Comparison of ENCODE assay signal across 20 cellular contexts in the genomic region with DNA sequence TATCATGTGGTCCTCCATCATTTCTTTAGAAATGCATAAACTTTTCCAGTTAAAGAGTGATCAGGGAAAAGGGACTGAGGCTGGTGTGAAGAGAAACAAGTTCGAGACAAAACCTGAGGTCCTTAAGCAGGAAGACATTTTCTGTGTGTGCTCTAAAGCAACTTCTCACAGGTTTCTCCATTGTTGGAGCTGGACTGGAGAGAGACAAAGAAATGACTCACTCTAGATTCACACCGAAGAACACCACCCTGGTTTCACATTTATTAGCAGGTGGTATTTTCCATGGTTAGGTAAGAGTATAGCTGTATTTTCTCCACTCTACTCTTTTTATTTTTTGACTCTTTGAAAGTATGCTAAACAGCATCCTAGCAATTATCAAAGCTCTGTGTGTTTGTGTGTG.
A peak's percentile ranks its signal among the peaks of the same experiment; 100 is the strongest.
DNase-seq lines count a peak whose midpoint lies in the region; ATAC-seq and TF ChIP-seq lines count a peak whose summit lies in the region.
"Had no signal": no experiment of that assay in that cellular context is flagged by ENCODE, and none has a peak within 500 bp of the region (broad histone marks: within the 10 kb centered on the region; RNA-seq: fewer than 3 reads in every experiment).

No MANE protein-coding gene starts in this region.

- intact Hi-C loops in HCT116 (cut with micrococcal nuclease): no loop called here

- H3K36me3 ChIP-seq in HCT116 (ENCODE audit: control insufficient read depth in 1 of 2, insufficient read depth in 2 of 2, low read length in 2 of 2): no peaks in the 10 kb centered on the region
- H3K36me3 ChIP-seq: gastrocnemius medialis, HAP-1, right lobe of liver had no signal

- H3K4me1 ChIP-seq in HCT116 (ENCODE audit: control insufficient read depth in 1 of 2, insufficient read depth in 2 of 2, low read length in 2 of 2): peaks cover 21 to 31% of the 10 kb centered on the region in 2 experiments
- H3K4me1 ChIP-seq: gastrocnemius medialis, HAP-1 had no signal

- no peaks in the 10 kb centered on the region for H3K9me2 ChIP-seq in HCT116 (ENCODE audit: insufficient read depth)

- no peaks in the 10 kb centered on the region for H3K27me3 ChIP-seq in HCT116 (ENCODE audit: insufficient read depth, low read length)
- H3K27me3 ChIP-seq: gastrocnemius medialis, right lobe of liver had no signal

- BruUV-seq in HCT116 (replicated peaks; lab: Mats Ljungman, UMichigan): no TSS peak

- POLR2A ChIA-PET in HCT116 (lab: Charles Lee) (interaction anchor here (0.6 kb wide), 1 partner anchor 504 kb away, joined by 7 read pairs; no protein-coding TSS in a partner anchor), RWPE1 (lab: Yijun Ruan, JAX; ENCODE audit: low non-redundant PET) (no interaction called here)

- no peak for ATAC-seq in HCT116
- no peak for ATAC-seq in activated CD4-positive, CD25-positive, alpha-beta regulatory T cell treated with anti-CD3 and anti-CD28 coated beads, Interleukin-2, amount 50 U/mL, for 24 hours
- no peak for ATAC-seq in GM19395 (IDR thresholded peaks at IDR 0.05; ENCODE audit: unreplicated experiment)
- ATAC-seq: gastrocnemius medialis; left cardiac atrium; right lobe of liver; stimulated activated naive CD8-positive, alpha-beta T cell treated with anti-CD3 and anti-CD28 coated beads, Interleukin-15, amount 100 ng/mL, for 72 hours had no signal

- H3K4me3 ChIP-seq in HCT116 (replicated peaks in 1 of 2; ENCODE audit: low read depth in 1 of 2, low read length in 2 of 2): no peak overlapping the region
- H3K4me3 ChIP-seq: gastrocnemius medialis, HAP-1, right lobe of liver had no signal

- DNase-seq in EL (peak; percentile 15), HCT116 (ENCODE audit: low read depth, low spot score) (no peak), RWPE1 (ENCODE audit: low spot score) (peak; percentile 41), iris pigment epithelial cell (ENCODE audit: low read depth) (peak; percentile 63), cortex of kidney (lab: John Stamatoyannopoulos, UW) (no peak)
- DNase-seq in stimulated activated CD4-positive, alpha-beta T cell treated with anti-CD3 and anti-CD28 coated beads, Interleukin-4, amount 100 ng/mL, for 4 hours: no peak
- DNase-seq: activated CD4-positive, alpha-beta memory T cell treated with anti-CD3 and anti-CD28 coated beads for 36 hours; AML-193; anterior cingulate cortex; DND-41; effector CD4-positive, alpha-beta T cell; gastrocnemius medialis; left cardiac atrium; NCI-H1092; NCI-H446; right lobe of liver; stimulated activated naive CD8-positive, alpha-beta T cell treated with anti-CD3 and anti-CD28 coated beads, Interleukin-15, amount 100 ng/mL, for 72 hours had no signal

- H3K9me3 ChIP-seq in HCT116 (ENCODE audit: control insufficient read depth in 1 of 2, insufficient read depth in 1 of 2, low read depth in 1 of 2, low read length in 2 of 2): no peaks in the 10 kb centered on the region
- H3K9me3 ChIP-seq: gastrocnemius medialis, HAP-1, right lobe of liver had no signal

- RAD21 ChIA-PET in HCT116 (lab: Charles Lee; ENCODE audit: low non-redundant PET in 1 of 2, low total read pairs in 2 of 2, uncharacterized antibody in 2 of 2, unreplicated experiment in 2 of 2): no interaction called here

- H3K27ac ChIP-seq in HCT116 (ENCODE audit: low read depth, low read length) (no peak overlapping the region), RWPE1 (no peak overlapping the region)
- H3K27ac ChIP-seq: gastrocnemius medialis, right lobe of liver had no signal

- no peak for TF ChIP-seq POLR2A in HCT116 (IDR thresholded peaks at IDR 0.05; ENCODE audit: borderline replicate concordance, extremely low read depth, insufficient read depth, insufficient read length)

- H2AFZ ChIP-seq in HCT116 (ENCODE audit: low read depth, low read length, poor library complexity, severe bottlenecking): peak overlapping the region; percentile 89

- H3K79me2 ChIP-seq in HCT116 (ENCODE audit: insufficient read depth, low read length): no peaks in the 10 kb centered on the region

- peak overlapping the region; percentile 56 for H3K4me2 ChIP-seq in HCT116 (ENCODE audit: low read length)

- CTCF ChIA-PET in HCT116 (lab: Charles Lee): no interaction called here
- CTCF ChIA-PET in RWPE1 (lab: Yijun Ruan, JAX): interaction anchor here (0.6 kb wide), 1 partner anchor 33 kb away, joined by 3 read pairs; no protein-coding TSS in a partner anchor

- H3K9ac ChIP-seq in HCT116 (ENCODE audit: low read length): no peak overlapping the region

- no peak for TF ChIP-seq RAD21 in HCT116 (IDR thresholded peaks at IDR 0.05; ENCODE audit: low read depth)

- no peaks in the 10 kb centered on the region for H4K20me1 ChIP-seq in HCT116 (ENCODE audit: insufficient read depth)

- TF ChIP-seq CTCF in HCT116 (IDR thresholded peaks at IDR 0.05 in 2 of 3, conservative IDR thresholded peaks at IDR 0.05 in 1 of 3; ENCODE audit: borderline replicate concordance in 1 of 3, insufficient read depth in 1 of 3, low read depth in 2 of 3, low read length in 2 of 3) (no peak), RWPE1 (conservative IDR thresholded peaks at IDR 0.05; ENCODE audit: low read depth) (no peak)

TF ChIP-seq in HCT116, 20 proteins besides CTCF, POLR2A, EP300 and RAD21:
- peak; percentile 53 for TF ChIP-seq JUND (IDR thresholded peaks at IDR 0.05)
- TF ChIP-seq SP1 (IDR thresholded peaks at IDR 0.05; ENCODE audit: low read depth): no peak
- no peak for TF ChIP-seq ZNF274 (IDR thresholded peaks at IDR 0.05; ENCODE audit: low read depth, low read length)
- TF ChIP-seq TCF7L2 (IDR thresholded peaks at IDR 0.05; ENCODE audit: borderline replicate concordance, extremely low read depth, insufficient read depth, insufficient read length): no peak
- no peak for TF ChIP-seq CEBPB (IDR thresholded peaks at IDR 0.05; ENCODE audit: low read depth)
- peak; percentile 10 for TF ChIP-seq YY1 (IDR thresholded peaks at IDR 0.05; ENCODE audit: extremely low read depth, insufficient replicate concordance, low read depth, low read length)
- TF ChIP-seq ZBTB33 (IDR thresholded peaks at IDR 0.05; ENCODE audit: extremely low read depth, insufficient replicate concordance, low read length): no peak
- no peak for TF ChIP-seq POLR2AphosphoS5 (IDR thresholded peaks at IDR 0.05; ENCODE audit: low read depth, low read length)
- TF ChIP-seq FOSL1 (IDR thresholded peaks at IDR 0.05; ENCODE audit: low read depth): peak; percentile 56; the same call in 1 of the 2 replicates
- TF ChIP-seq SRF (IDR thresholded peaks at IDR 0.05; ENCODE audit: low read depth): no peak

Comparison
In these comparisons a context has a peak if more than half of its experiments do, and no peak if none do; other contexts are left out.
1. DNase-seq: peak in EL (single experiment), RWPE1 (single experiment) and iris pigment epithelial cell (single experiment); none in HCT116 (single experiment), stimulated activated CD4-positive, alpha-beta T cell treated with anti-CD3 and anti-CD28 coated beads, Interleukin-4, amount 100 ng/mL, for 4 hours (0 of 2) and cortex of kidney (single experiment).